In genomic region chr20:50012282-50013263, GRCh38 we compare ENCODE assay signal across 1 cellular context.
TF ChIP-seq lines count a peak whose summit lies in the region.

No MANE protein-coding gene starts in this region.

TF ChIP-seq in HepG2, 621 proteins besides CTCF, POLR2A, EP300 and RAD21 (continued from another document):
- TF ChIP-seq MLXIP (CRISPR knock-in tag; IDR thresholded peaks at IDR 0.05; ENCODE audit: borderline replicate concordance): no peak
- TF ChIP-seq SP140L (CRISPR knock-in tag; IDR thresholded peaks at IDR 0.05; ENCODE audit: borderline replicate concordance): no peak
- TF ChIP-seq ZSCAN22 (CRISPR knock-in tag; IDR thresholded peaks at IDR 0.05): no peak
